ENCODE assay signal across 1 cellular context in the genomic region with DNA sequence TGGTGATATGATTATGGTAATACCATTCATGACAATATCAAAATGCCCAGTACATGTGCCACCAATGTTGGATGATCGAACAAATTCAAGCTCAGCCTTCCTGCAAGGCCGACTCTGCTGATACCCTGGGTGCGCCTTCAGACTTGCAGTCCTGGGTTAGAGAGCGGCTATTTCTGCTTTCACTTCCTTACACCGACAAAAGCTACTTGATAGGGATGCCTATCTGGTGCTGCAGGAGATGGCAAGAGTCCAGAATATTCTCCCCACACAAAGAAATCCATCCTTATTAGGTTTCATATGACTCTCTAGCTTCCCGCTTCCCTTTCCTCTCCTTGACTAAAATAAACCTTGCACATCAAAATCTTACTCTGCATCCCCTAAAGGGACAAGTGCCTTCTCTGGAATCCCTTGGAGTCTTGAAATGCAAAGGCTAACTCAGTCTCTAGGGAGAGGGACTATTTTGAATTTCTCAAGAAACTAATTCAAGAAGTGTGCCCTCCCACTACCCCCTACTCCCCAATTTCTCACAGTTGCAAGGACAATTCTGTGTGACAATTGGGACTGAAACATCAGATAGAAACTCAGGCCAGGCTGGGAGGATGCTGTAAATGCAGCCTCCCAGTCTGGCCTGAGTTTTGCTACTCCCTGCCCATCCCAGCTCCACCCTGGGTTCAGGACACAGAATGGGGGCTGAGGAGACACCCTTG.
A peak's percentile ranks its signal among the peaks of the same experiment; 100 is the strongest.
TF ChIP-seq lines count a peak whose summit lies in the region.

No MANE protein-coding gene starts in this region.

TF ChIP-seq in endothelial cell of umbilical vein, 7 proteins besides CTCF, POLR2A, EP300 and RAD21 (continued from another document):
- TF ChIP-seq JUN (IDR thresholded peaks at IDR 0.05; ENCODE audit: borderline replicate concordance, insufficient read depth, insufficient read length, low read depth) (no peak), GATA2 (IDR thresholded peaks at IDR 0.05; ENCODE audit: insufficient read depth, insufficient read length, low read depth, low read length) (peak; percentile 79), FOS (IDR thresholded peaks at IDR 0.05; ENCODE audit: borderline replicate concordance, insufficient read depth, low read length) (no peak), MAX (IDR thresholded peaks at IDR 0.05; ENCODE audit: insufficient read depth, insufficient read length) (no peak)
TF ChIP-seq in endothelial cell of umbilical vein: peak in this region for 1.
